ENCODE assay signal across 25 cellular contexts in genomic region chr12:21644516-21644915, GRCh38. TPM values are rescaled to one million over a fixed set of nuclear protein-coding genes. Genes with fewer than 3 reads are reported as not detected.
DNase-seq lines count a peak whose midpoint lies in the region; ATAC-seq and TF ChIP-seq lines count a peak whose summit lies in the region.
"Had no signal": no experiment of that assay in that cellular context is flagged by ENCODE, and none has a peak within 500 bp of the region (broad histone marks: within the 10 kb centered on the region; RNA-seq: fewer than 3 reads in every experiment).

No MANE protein-coding gene starts in this region.

- WGBS in heart right ventricle, 2 donors = 77 to 79% methylated on average over 4 of the region's 4 CpGs
- WGBS in upper lobe of left lung, 2 donors = 67 to 93% methylated on average over 4 of the region's 4 CpGs

- H3K27me3 ChIP-seq in left ventricle myocardium inferior (ENCODE audit: low read depth) (no peaks in the 10 kb centered on the region), heart right ventricle (no peaks in the 10 kb centered on the region), Loucy (ENCODE audit: insufficient read depth, low read length, poor library complexity, severe bottlenecking) (no peaks in the 10 kb centered on the region), upper lobe of left lung (no peaks in the 10 kb centered on the region)
- H3K27me3 ChIP-seq: testis, vagina had no signal

- intact Hi-C loops in left ventricle myocardium inferior (cut with micrococcal nuclease) (no loop called here), heart right ventricle (cut with DNase I) (no loop called here)

- TF ChIP-seq POLR2A in upper lobe of left lung (IDR thresholded peaks at IDR 0.05) = no peak

- no peak for TF ChIP-seq EP300 in upper lobe of left lung (IDR thresholded peaks at IDR 0.05)

- no peak overlapping the region for H3K9ac ChIP-seq in Loucy (ENCODE audit: low read depth, low read length, poor library complexity, severe bottlenecking)

- no peak overlapping the region for H2AFZ ChIP-seq in Loucy (ENCODE audit: low read length)

- H3K27ac ChIP-seq in left ventricle myocardium inferior (replicated peaks) (peak overlapping the region; percentile 75), heart right ventricle (peak overlapping the region in 4 of 10 donors; percentile 46 to 82 (median 74)), upper lobe of left lung (no peak overlapping the region)
- H3K27ac ChIP-seq: testis, vagina had no signal

- H3K4me1 ChIP-seq in left ventricle myocardium inferior = peaks cover 94% of the 10 kb centered on the region
- H3K4me1 ChIP-seq in heart right ventricle = peaks cover under 1 to 87% (median 50%) of the 10 kb centered on the region in 9 donors
- peaks cover 26% of the 10 kb centered on the region for H3K4me1 ChIP-seq in Loucy (ENCODE audit: insufficient read depth, low read length, poor library complexity, severe bottlenecking)
- peaks cover 0 to 8% (median 4%) of the 10 kb centered on the region in 4 donors for H3K4me1 ChIP-seq in upper lobe of left lung
- H3K4me1 ChIP-seq: testis, vagina had no signal

- peaks cover 76% of the 10 kb centered on the region for H3K79me2 ChIP-seq in Loucy (ENCODE audit: insufficient read depth, low read length)

- H3K9me2 ChIP-seq in Loucy (replicated peaks; ENCODE audit: low read depth, low read length) = no peaks in the 10 kb centered on the region

- H3F3A ChIP-seq in Loucy (ENCODE audit: low read depth) = no peaks in the 10 kb centered on the region

- no peak for TF ChIP-seq CTCF in left ventricle myocardium inferior (IDR thresholded peaks at IDR 0.05; ENCODE audit: borderline replicate concordance)
- TF ChIP-seq CTCF in heart right ventricle (IDR thresholded peaks at IDR 0.05) = no peak
- no peak for TF ChIP-seq CTCF in Loucy (conservative IDR thresholded peaks at IDR 0.05; ENCODE audit: low read length)
- no peak for TF ChIP-seq CTCF in upper lobe of left lung (IDR thresholded peaks at IDR 0.05)

- peak overlapping the region; percentile 22 for H3K4me2 ChIP-seq in Loucy (ENCODE audit: low read depth, low read length, poor library complexity, severe bottlenecking)

- peaks cover 69% of the 10 kb centered on the region for H4K20me1 ChIP-seq in Loucy (ENCODE audit: insufficient read depth, low read length, poor library complexity, severe bottlenecking)

- ATAC-seq in heart right ventricle = no peak
- ATAC-seq in upper lobe of left lung (ENCODE audit: low FRiP score in 2 of 2) = no peak
- ATAC-seq: HepG2; stimulated activated naive B cell treated with anti-CD40 and anti-IgM and Interleukin-4, amounts not matched to agents 10 μg/mL and 1 μg/mL and 100 μg/mL, for 72 hours had no signal

- no peak overlapping the region for H3K4me3 ChIP-seq in left ventricle myocardium inferior
- H3K4me3 ChIP-seq in heart right ventricle = no peak overlapping the region
- H3K4me3 ChIP-seq in Loucy (ENCODE audit: low read length, poor library complexity, severe bottlenecking) = no peak overlapping the region
- no peak overlapping the region for H3K4me3 ChIP-seq in upper lobe of left lung
- H3K4me3 ChIP-seq: testis, vagina had no signal

- DNase-seq in left ventricle myocardium inferior = no peak
- DNase-seq in heart right ventricle = no peak
- DNase-seq in fibroblast of gingiva (ENCODE audit: low read depth) = peak; percentile 6
- no peak for DNase-seq in effector CD4-positive, alpha-beta T cell
- DNase-seq in upper lobe of left lung = no peak
- no peak for DNase-seq in GM03348 (ENCODE audit: low spot score)
- DNase-seq: activated CD4-positive, alpha-beta T cell treated with anti-CD3 and anti-CD28 coated beads, Interleukin-2, amount 10 ng/mL, durations not matched to agents 7 days and 5 days; activated gamma-delta T cell; CD4-positive, alpha-beta memory T cell; foreskin fibroblast; GF-D8; hippocampal formation; NCI-H1105 treated with DMSO at 0.1 percent for 48 hours; NCI-H2081 treated with DMSO at 0.1 percent for 48 hours; small intestine; stimulated activated CD4-positive, alpha-beta T cell treated with anti-CD3 and anti-CD28 coated beads, Interleukin-2, amount 100 ng/mL, for 24 hours; stimulated activated naive B cell treated with anti-CD40 and anti-IgM and Interleukin-4, amounts not matched to agents 10 μg/mL and 1 μg/mL and 100 μg/mL, for 72 hours; T-helper 1 cell; testis had no signal

- H3K36me3 ChIP-seq in left ventricle myocardium inferior (peaks cover 79% of the 10 kb centered on the region), heart right ventricle (peaks cover 0 to 98% (median 50%) of the 10 kb centered on the region in 9 donors), Loucy (ENCODE audit: insufficient read depth, low read length) (peaks cover 92% of the 10 kb centered on the region), upper lobe of left lung (peaks cover 4 to 58% (median 30%) of the 10 kb centered on the region in 4 donors)

- H3K9me3 ChIP-seq in left ventricle myocardium inferior (replicated peaks) = no peaks in the 10 kb centered on the region
- H3K9me3 ChIP-seq in heart right ventricle = no peaks in the 10 kb centered on the region
- H3K9me3 ChIP-seq in Loucy (ENCODE audit: insufficient read depth, low read depth, low read length) = no peaks in the 10 kb centered on the region
- H3K9me3 ChIP-seq in upper lobe of left lung = no peaks in the 10 kb centered on the region
- H3K9me3 ChIP-seq: testis, vagina had no signal

RNA-seq across cellular contexts. Expression of gene LDHB, which starts 13.1 kb away (rescaled TPM):
- 2,441 TPM for total RNA-seq in left ventricle myocardium inferior
- total RNA-seq in heart right ventricle = 1,000 to 10,000 TPM; 1,251 to 3,111 (median 2,389) TPM
- polyA plus RNA-seq in heart right ventricle = 1,000 to 10,000 TPM; 1,053 to 1,184 TPM
- total RNA-seq in upper lobe of left lung = 100 to 1,000 TPM in 5 of 6 donors, 10 to 100 TPM in 1; 78.6 to 538 (median 297) TPM
- total RNA-seq: HepG2 had no signal

RNA-seq across cellular contexts. Expression of gene GYS2, which starts 39.9 kb away (rescaled TPM):
- not detected for total RNA-seq in left ventricle myocardium inferior
- under 1 TPM in 4 of 10 donors, not detected in 6; 0.09 to 0.37 (median 0.25) TPM for total RNA-seq in heart right ventricle
- polyA plus RNA-seq in heart right ventricle = under 1 TPM in 1 of 2 donors, not detected in 1; 0.15 TPM
- total RNA-seq in upper lobe of left lung = under 1 TPM in 1 of 6 donors, not detected in 5; 0.55 TPM
- total RNA-seq: activated CD4-positive, alpha-beta T cell treated with anti-CD3 and anti-CD28 coated beads, Interleukin-2, amount 10 ng/mL, durations not matched to agents 7 days and 5 days; cardiac septum; H1; HepG2; lower leg skin; testis had no signal
- polyA plus RNA-seq: CD4-positive, alpha-beta memory T cell; H1; HepG2 had no signal
